In genomic region chr14:51472881-51473280, GRCh38 we compare ENCODE assay signal across 16 cellular contexts.
DNase-seq lines count a peak whose midpoint lies in the region; ATAC-seq and TF ChIP-seq lines count a peak whose summit lies in the region.
"Had no signal": no experiment of that assay in that cellular context is flagged by ENCODE, and none has a peak within 500 bp of the region (broad histone marks: within the 10 kb centered on the region; RNA-seq: fewer than 3 reads in every experiment).

No MANE protein-coding gene starts in this region.

- H3K27ac Mint-ChIP-seq in GM23338, result no peak overlapping the region
- H3K27ac Mint-ChIP-seq in activated naive CD4-positive, alpha-beta T cell treated with anti-CD3 and anti-CD28 coated beads, Interleukin-2, amount 50 U/mL, for 72 hours, result no peak overlapping the region
- H3K27ac Mint-ChIP-seq: activated CD4-positive, alpha-beta T cell treated with anti-CD3 and anti-CD28 coated beads, Interleukin-2, amount 10 ng/mL, durations not matched to agents 24 days and 14 days; activated naive CD8-positive, alpha-beta T cell treated with anti-CD3 and anti-CD28 coated beads, Interleukin-2, amount 50 U/mL, for 24 hours had no signal

- DNase-seq in left ventricle myocardium superior (no peak), right atrium auricular region (ENCODE audit: low spot score) (no peak), fibroblast of gingiva (ENCODE audit: low read depth) (peak; percentile 31), OCI-M2 (lab: John Stamatoyannopoulos, UW; ENCODE audit: unreplicated experiment) (no peak), superior temporal gyrus (ENCODE audit: extremely low spot score) (no peak), GM23338 (ENCODE audit: low spot score) (no peak)
- DNase-seq in activated naive CD4-positive, alpha-beta T cell treated with anti-CD3 and anti-CD28 coated beads, Interleukin-2, amount 50 U/mL, for 72 hours (ENCODE audit: low spot score in 2 of 2), result no peak
- DNase-seq: activated CD4-positive, alpha-beta T cell treated with anti-CD3 and anti-CD28 coated beads, Interleukin-2, amount 10 ng/mL, durations not matched to agents 24 days and 14 days; activated naive CD8-positive, alpha-beta T cell treated with anti-CD3 and anti-CD28 coated beads, Interleukin-2, amount 50 U/mL, for 24 hours; activated T-cell treated with anti-CD3 and anti-CD28 coated beads, Interleukin-2, amount 50 U/mL, for 4 hours; MM.1S; OCI-M1; spleen had no signal

- H3K4me2 ChIP-seq in OCI-LY3 (ENCODE audit: low read length), result peak overlapping the region; percentile 47
- no peak overlapping the region for H3K4me2 ChIP-seq in GM23338
- H3K4me2 ChIP-seq: A549 had no signal

- H3K36me3 Mint-ChIP-seq in GM23338 (ENCODE audit: low read depth), result peaks cover 3% of the 10 kb centered on the region; the same call in 1 of the 3 replicates
- no peaks in the 10 kb centered on the region for H3K36me3 Mint-ChIP-seq in activated naive CD4-positive, alpha-beta T cell treated with anti-CD3 and anti-CD28 coated beads, Interleukin-2, amount 50 U/mL, for 72 hours

- H3K9me3 Mint-ChIP-seq in GM23338, result peaks cover 14% of the 10 kb centered on the region; the same call in 2 of the 3 replicates
- H3K9me3 Mint-ChIP-seq in activated naive CD4-positive, alpha-beta T cell treated with anti-CD3 and anti-CD28 coated beads, Interleukin-2, amount 50 U/mL, for 72 hours, result no peaks in the 10 kb centered on the region
- H3K9me3 Mint-ChIP-seq: activated CD4-positive, alpha-beta T cell treated with anti-CD3 and anti-CD28 coated beads, Interleukin-2, amount 10 ng/mL, durations not matched to agents 24 days and 14 days; activated naive CD8-positive, alpha-beta T cell treated with anti-CD3 and anti-CD28 coated beads, Interleukin-2, amount 50 U/mL, for 24 hours; activated T-cell treated with anti-CD3 and anti-CD28 coated beads, Interleukin-2, amount 50 U/mL, for 4 hours had no signal

- H3K4me1 Mint-ChIP-seq in GM23338, result peaks cover 6% of the 10 kb centered on the region
- H3K4me1 Mint-ChIP-seq: activated CD4-positive, alpha-beta T cell treated with anti-CD3 and anti-CD28 coated beads, Interleukin-2, amount 10 ng/mL, durations not matched to agents 24 days and 14 days had no signal

- ATAC-seq in left ventricle myocardium superior, result peak; percentile 24
- ATAC-seq in GM23338, result no peak
- ATAC-seq in activated naive CD4-positive, alpha-beta T cell treated with anti-CD3 and anti-CD28 coated beads, Interleukin-2, amount 50 U/mL, for 72 hours, result no peak
- ATAC-seq: A549; activated naive CD8-positive, alpha-beta T cell treated with anti-CD3 and anti-CD28 coated beads, Interleukin-2, amount 50 U/mL, for 24 hours; activated T-cell treated with anti-CD3 and anti-CD28 coated beads, Interleukin-2, amount 50 U/mL, for 4 hours had no signal

- no peaks in the 10 kb centered on the region for H3K9me3 ChIP-seq in right atrium auricular region
- no peaks in the 10 kb centered on the region for H3K9me3 ChIP-seq in OCI-LY3 (ENCODE audit: insufficient read depth, low read length)
- H3K9me3 ChIP-seq: A549, esophagus muscularis mucosa, spleen had no signal

- no peak overlapping the region for H3K4me3 Mint-ChIP-seq in GM23338
- H3K4me3 Mint-ChIP-seq: activated CD4-positive, alpha-beta T cell treated with anti-CD3 and anti-CD28 coated beads, Interleukin-2, amount 10 ng/mL, durations not matched to agents 24 days and 14 days; activated naive CD8-positive, alpha-beta T cell treated with anti-CD3 and anti-CD28 coated beads, Interleukin-2, amount 50 U/mL, for 24 hours; activated T-cell treated with anti-CD3 and anti-CD28 coated beads, Interleukin-2, amount 50 U/mL, for 4 hours had no signal

- no peaks in the 10 kb centered on the region for H3K36me3 ChIP-seq in right atrium auricular region
- H3K36me3 ChIP-seq in OCI-LY3 (replicated peaks; ENCODE audit: low read depth, low read length), result no peaks in the 10 kb centered on the region
- H3K36me3 ChIP-seq in GM23338 (ENCODE audit: insufficient read depth), result 0 out of 2 replicates have a peak, but pooled peaks cover 4% of the 10 kb centered on the region
- H3K36me3 ChIP-seq: esophagus muscularis mucosa, spleen had no signal

- no peaks in the 10 kb centered on the region; the same call in 1 of the 2 replicates for H3K9me2 ChIP-seq in GM23338 (ENCODE audit: insufficient read depth)

- TF ChIP-seq CTCF in right atrium auricular region (IDR thresholded peaks at IDR 0.05) (no peak), OCI-LY3 (IDR thresholded peaks at IDR 0.05; ENCODE audit: low read depth, low read length) (no peak), GM23338 (conservative IDR thresholded peaks at IDR 0.05; ENCODE audit: low read depth in 2 of 2) (no peak)

- H3K27me3 Mint-ChIP-seq in GM23338 (ENCODE audit: insufficient read depth, low read depth, poor library complexity), result peaks cover 6% of the 10 kb centered on the region

- H3F3A ChIP-seq in GM23338 (replicated peaks; ENCODE audit: low read depth), result no peaks in the 10 kb centered on the region

- H4K20me1 ChIP-seq in OCI-LY3 (ENCODE audit: insufficient read depth, low read length), result no peaks in the 10 kb centered on the region
- no peaks in the 10 kb centered on the region for H4K20me1 ChIP-seq in GM23338 (replicated peaks; ENCODE audit: insufficient read depth)

- H3K79me2 ChIP-seq in OCI-LY3 (ENCODE audit: low read length), result no peaks in the 10 kb centered on the region
- H3K79me2 ChIP-seq in GM23338 (replicated peaks; ENCODE audit: insufficient read depth), result no peaks in the 10 kb centered on the region

- H3K27ac ChIP-seq in right atrium auricular region, result no peak overlapping the region
- no peak overlapping the region for H3K27ac ChIP-seq in OCI-LY3 (ENCODE audit: low read length)
- no peak overlapping the region for H3K27ac ChIP-seq in GM23338 (ENCODE audit: low read depth)
- H3K27ac ChIP-seq: A549, esophagus muscularis mucosa had no signal

- H2AFZ ChIP-seq in OCI-LY3 (ENCODE audit: low read depth, low read length) (no peak overlapping the region), GM23338 (no peak overlapping the region)

- no peaks in the 10 kb centered on the region for H3K4me1 ChIP-seq in right atrium auricular region
- H3K4me1 ChIP-seq in OCI-LY3 (ENCODE audit: low read length), result peaks cover 16% of the 10 kb centered on the region
- H3K4me1 ChIP-seq in GM23338 (ENCODE audit: insufficient read depth), result peaks cover 7% of the 10 kb centered on the region
- H3K4me1 ChIP-seq: A549, esophagus muscularis mucosa, spleen had no signal

- intact Hi-C loops in left ventricle myocardium superior (cut with micrococcal nuclease), result no loop called here

- no peaks in the 10 kb centered on the region for H3K27me3 ChIP-seq in right atrium auricular region
- H3K27me3 ChIP-seq in OCI-LY3 (ENCODE audit: low read depth, low read length), result peaks cover 8% of the 10 kb centered on the region
- H3K27me3 ChIP-seq in GM23338 (ENCODE audit: insufficient read depth), result no peaks in the 10 kb centered on the region
- H3K27me3 ChIP-seq: esophagus muscularis mucosa, spleen had no signal

- no peak overlapping the region for H3K4me3 ChIP-seq in right atrium auricular region
- no peak overlapping the region for H3K4me3 ChIP-seq in OCI-LY3 (ENCODE audit: low read length)
- no peak overlapping the region for H3K4me3 ChIP-seq in GM23338
- H3K4me3 ChIP-seq: A549, esophagus muscularis mucosa, spleen had no signal

- no peak overlapping the region for H3K9ac ChIP-seq in OCI-LY3 (ENCODE audit: low read length)

TF ChIP-seq in GM23338, 12 proteins besides CTCF, POLR2A, EP300 and RAD21 (continues in another document):
- no peak for TF ChIP-seq ZNF331 (CRISPR knock-in tag; IDR thresholded peaks at IDR 0.05; ENCODE audit: low read depth)
